In the genomic region with DNA sequence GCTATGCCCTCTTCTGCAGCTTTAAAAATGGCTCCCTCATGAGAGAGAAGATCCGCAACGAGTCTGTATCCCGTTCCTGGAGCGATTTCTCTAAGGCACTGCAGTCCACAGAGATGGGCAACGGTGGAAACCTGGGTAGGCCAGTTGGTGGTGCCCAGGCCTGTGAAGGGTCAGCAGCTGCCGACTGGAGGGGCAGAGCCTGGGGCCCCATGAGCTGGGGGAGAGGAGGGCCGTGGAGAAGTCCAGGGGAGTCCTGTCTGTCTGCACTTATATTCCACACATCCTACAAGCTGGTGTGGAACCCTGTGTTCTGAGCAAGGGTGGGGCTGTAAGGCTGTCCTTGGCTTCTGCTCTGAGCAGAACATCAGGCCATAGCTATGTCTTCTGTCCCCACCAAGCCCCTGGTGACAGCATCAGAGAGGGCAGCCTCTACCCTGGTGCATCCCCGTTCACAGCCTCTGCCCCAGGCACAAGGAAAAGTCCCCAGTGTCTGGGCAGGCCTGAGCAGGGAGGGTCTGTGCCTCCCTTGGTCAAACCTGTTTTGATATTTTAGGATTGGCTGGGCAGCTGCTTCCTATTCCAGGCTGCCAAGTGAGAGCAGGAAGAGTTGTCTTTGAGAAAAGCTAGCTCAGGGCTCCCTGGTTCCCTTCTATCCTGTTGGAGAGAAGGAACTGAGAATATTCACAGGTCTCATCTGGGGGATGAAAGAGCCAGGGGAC, we compare ENCODE assay signal across 27 cellular contexts.
"Had no signal": no experiment of that assay in that cellular context is flagged by ENCODE, and none has a peak within 500 bp of the region (broad histone marks: within the 10 kb centered on the region; RNA-seq: fewer than 3 reads in every experiment).

No MANE protein-coding gene starts in this region.

- H3K36me3 Mint-ChIP-seq: natural killer cell treated with Interleukin-12 subunit alpha and Interleukin-12 subunit beta and Interleukin-15 and Interleukin-18, amount 100 ng/mL, for 72 hours had no signal

- H3K4me3 Mint-ChIP-seq: mesothelial cell of epicardium; natural killer cell treated with Interleukin-12 subunit alpha and Interleukin-12 subunit beta and Interleukin-15 and Interleukin-18, amount 100 ng/mL, for 72 hours; stimulated activated memory B cell treated with anti-CD40 and anti-IgM and Interleukin-4, amounts not matched to agents 10 μg/mL and 1 μg/mL and 100 μg/mL, for 72 hours; stimulated activated naive CD8-positive, alpha-beta T cell treated with anti-CD3 and anti-CD28 coated beads, Interleukin-15, amount 100 ng/mL, for 72 hours; type B pancreatic cell had no signal

- H3K4me1 ChIP-seq: left lung, lower lobe of right lung, tibial nerve, uterus had no signal

- H3K27me3 ChIP-seq: left lung, ovary, tibial nerve, uterus had no signal

- H3K4me3 ChIP-seq: left lung, lower lobe of right lung, ovary, skin epidermis, tibial nerve, uterus had no signal

- H3K27me3 Mint-ChIP-seq: progenitor cell of endocrine pancreas; stimulated activated memory B cell treated with anti-CD40 and anti-IgM and Interleukin-4, amounts not matched to agents 10 μg/mL and 1 μg/mL and 100 μg/mL, for 72 hours; type B pancreatic cell had no signal

- FAIRE-seq: kidney had no signal

- ATAC-seq: left colon; left lung; lower lobe of right lung; naive thymus-derived CD4-positive, alpha-beta T cell; natural killer cell treated with Interleukin-12 subunit alpha and Interleukin-12 subunit beta and Interleukin-15 and Interleukin-18, amount 100 ng/mL, for 72 hours; right cardiac atrium; sciatic nerve; stimulated activated memory B cell treated with anti-CD40 and anti-IgM and Interleukin-4, amounts not matched to agents 10 μg/mL and 1 μg/mL and 100 μg/mL, for 72 hours; stimulated activated naive CD8-positive, alpha-beta T cell treated with anti-CD3 and anti-CD28 coated beads, Interleukin-15, amount 100 ng/mL, for 72 hours had no signal

- DNase-seq: hippocampal formation; kidney; left colon; left lung; lower lobe of right lung; mammary epithelial cell; mesenchymal stem cell; naive thymus-derived CD4-positive, alpha-beta T cell; ovary; retina; right cardiac atrium; stimulated activated CD4-positive, alpha-beta T cell treated with anti-CD3 and anti-CD28 coated beads, Interleukin-12 subunit alpha, Interleukin-12 subunit beta, amount 100 ng/mL, for 4 hours; stimulated activated CD4-positive, alpha-beta T cell treated with anti-CD3 and anti-CD28 coated beads, Interleukin-15, amount 100 ng/mL, for 24 hours; stimulated activated CD4-positive, alpha-beta T cell treated with anti-CD3 and anti-CD28 coated beads, Interleukin-2, amount 100 ng/mL, for 24 hours; stimulated activated CD4-positive, alpha-beta T cell treated with anti-CD3 and anti-CD28 coated beads, Interleukin-4, amount 100 ng/mL, for 1 hour; stimulated activated naive CD4-positive, alpha-beta T cell treated with Interleukin-2 at 50 U/mL for 16 hours; stimulated activated naive CD8-positive, alpha-beta T cell treated with anti-CD3 and anti-CD28 coated beads, Interleukin-15, amount 100 ng/mL, for 72 hours; substantia nigra; uterus had no signal

- H3K36me3 ChIP-seq: ovary, uterus had no signal

- H3K4me1 Mint-ChIP-seq: mesothelial cell of epicardium; stimulated activated memory B cell treated with anti-CD40 and anti-IgM and Interleukin-4, amounts not matched to agents 10 μg/mL and 1 μg/mL and 100 μg/mL, for 72 hours had no signal

- H3K27ac Mint-ChIP-seq: mesothelial cell of epicardium; natural killer cell treated with Interleukin-12 subunit alpha and Interleukin-12 subunit beta and Interleukin-15 and Interleukin-18, amount 100 ng/mL, for 72 hours; progenitor cell of endocrine pancreas; stimulated activated memory B cell treated with anti-CD40 and anti-IgM and Interleukin-4, amounts not matched to agents 10 μg/mL and 1 μg/mL and 100 μg/mL, for 72 hours; stimulated activated naive CD8-positive, alpha-beta T cell treated with anti-CD3 and anti-CD28 coated beads, Interleukin-15, amount 100 ng/mL, for 72 hours; type B pancreatic cell had no signal

- H3K9me3 ChIP-seq: lower lobe of right lung, ovary, uterus had no signal

- H3K27ac ChIP-seq: left lung, lower lobe of right lung, ovary, skin epidermis, tibial nerve, uterus had no signal
